Comparison of ENCODE assay signal across 22 cellular contexts in genomic region chr20:21104466-21104761, GRCh38. TPM values are rescaled to one million over a fixed set of nuclear protein-coding genes. Genes with fewer than 3 reads are reported as not detected.
"Had no signal": no experiment of that assay in that cellular context is flagged by ENCODE, and none has a peak within 500 bp of the region (broad histone marks: within the 10 kb centered on the region; RNA-seq: fewer than 3 reads in every experiment).

No MANE protein-coding gene starts in this region.

- H3K79me2 ChIP-seq: hepatocyte had no signal

- H3K4me3 Mint-ChIP-seq: activated B cell treated with CpG ODN at 0.5 μM for 24 hours; T-helper 1 cell treated with Interleukin-12 subunit alpha and Interleukin-12 subunit beta and Interleukin-4 antibody, amounts not matched to agents 30 μg/mL and 1 μg/mL, for 36 hours had no signal

- H3K4me3 ChIP-seq: body of pancreas, coronary artery, esophagus muscularis mucosa, hepatocyte, skin epidermis, transverse colon, vagina had no signal

- H3K36me3 ChIP-seq: esophagus muscularis mucosa, transverse colon, vagina had no signal

- H3K4me2 ChIP-seq: hepatocyte had no signal

- H3K9me3 Mint-ChIP-seq: activated B cell treated with CpG ODN at 0.5 μM for 24 hours; activated naive CD4-positive, alpha-beta T cell treated with anti-CD3 and anti-CD28 coated beads, Interleukin-2, amount 50 U/mL, for 72 hours; T-helper 1 cell treated with Interleukin-12 subunit alpha and Interleukin-12 subunit beta and Interleukin-4 antibody, amounts not matched to agents 30 μg/mL and 1 μg/mL, for 36 hours had no signal

- H2AFZ ChIP-seq: hepatocyte had no signal

- H3K9me3 ChIP-seq: body of pancreas, esophagus muscularis mucosa, transverse colon, vagina had no signal

- ATAC-seq: activated naive CD4-positive, alpha-beta T cell treated with anti-CD3 and anti-CD28 coated beads, Interleukin-2, amount 50 U/mL, for 72 hours; body of pancreas; right cardiac atrium had no signal

- H3K27ac Mint-ChIP-seq: activated B cell treated with CpG ODN at 0.5 μM for 24 hours; activated naive CD4-positive, alpha-beta T cell treated with anti-CD3 and anti-CD28 coated beads, Interleukin-2, amount 50 U/mL, for 72 hours; immature natural killer cell; nephron; T-helper 1 cell treated with Interleukin-12 subunit alpha and Interleukin-12 subunit beta and Interleukin-4 antibody, amounts not matched to agents 30 μg/mL and 1 μg/mL, for 36 hours had no signal

- DNase-seq: activated B cell treated with CpG ODN at 0.5 μM for 24 hours; activated gamma-delta T cell; amygdala; body of pancreas; caudate nucleus; immature natural killer cell; occipital lobe; right cardiac atrium; stimulated activated CD4-positive, alpha-beta T cell treated with anti-CD3 and anti-CD28 coated beads, Interleukin-4, amount 100 ng/mL, for 24 hours; transverse colon had no signal

- H3K27ac ChIP-seq: body of pancreas, coronary artery, esophagus muscularis mucosa, hepatocyte, skin epidermis, transverse colon, vagina had no signal

RNA-seq across cellular contexts. Expression of gene LINC00237, which starts 1.7 kb away (rescaled TPM):
- total RNA-seq: activated B cell treated with CpG ODN at 0.5 μM for 24 hours; activated naive CD4-positive, alpha-beta T cell treated with anti-CD3 and anti-CD28 coated beads, Interleukin-2, amount 50 U/mL, for 72 hours; body of pancreas; esophagus muscularis mucosa; hepatocyte; liver; mesenteric fat pad; posterior vena cava; right cardiac atrium; subcutaneous adipose tissue; transverse colon; vagina had no signal
- polyA plus RNA-seq: hepatocyte, liver, right cardiac atrium had no signal
